ENCODE assay signal across 8 cellular contexts in genomic region chr7:32890553-32891045, GRCh38. TPM values are rescaled to one million over a fixed set of nuclear protein-coding genes. Genes with fewer than 3 reads are reported as not detected.
DNase-seq lines count a peak whose midpoint lies in the region; ATAC-seq and TF ChIP-seq lines count a peak whose summit lies in the region.

No MANE protein-coding gene starts in this region.

- H3K9me3 Mint-ChIP-seq in Caco-2 (ENCODE audit: unreplicated experiment): no peaks in the 10 kb centered on the region
- no peaks in the 10 kb centered on the region for H3K9me3 Mint-ChIP-seq in activated T-cell treated with anti-CD3 and anti-CD28 coated beads, Interleukin-2, amount 50 U/mL, for 72 hours

- TF ChIP-seq CTCF in Caco-2 (IDR thresholded peaks at IDR 0.05; ENCODE audit: insufficient read depth in 1 of 2, low read depth in 1 of 2, low read length in 1 of 2, severe bottlenecking in 1 of 2, unreplicated experiment in 1 of 2) (no peak), fibroblast of villous mesenchyme (IDR thresholded peaks at IDR 0.05; ENCODE audit: insufficient read depth, low read depth, low read length) (no peak)

- H3K9me3 ChIP-seq in Caco-2: no peaks in the 10 kb centered on the region

- H3K27ac Mint-ChIP-seq in Caco-2 (ENCODE audit: unreplicated experiment): peak overlapping the region; percentile 95
- peak overlapping the region; percentile 99 for H3K27ac Mint-ChIP-seq in activated T-cell treated with anti-CD3 and anti-CD28 coated beads, Interleukin-2, amount 50 U/mL, for 72 hours

- CTCF ChIA-PET in Caco-2 (lab: Charles Lee): interaction anchor here (0.5 to 1.6 kb wide), 2 partner anchors 44 to 57 kb away, joined by 5 to 13 read pairs; no protein-coding TSS in a partner anchor

- peak overlapping the region; percentile 99 for H3K4me3 Mint-ChIP-seq in Caco-2 (ENCODE audit: unreplicated experiment)
- peak overlapping the region; percentile 92 to 95 for H3K4me3 Mint-ChIP-seq in activated T-cell treated with anti-CD3 and anti-CD28 coated beads, Interleukin-2, amount 50 U/mL, for 72 hours

- H3K27me3 ChIP-seq in Caco-2 (replicated peaks; ENCODE audit: control insufficient read depth, insufficient read depth, low read length): no peaks in the 10 kb centered on the region

- BruUV-seq in Caco-2 (replicated peaks; lab: Mats Ljungman, UMichigan): TSS peak; percentile 57

- H3K4me1 ChIP-seq in Caco-2: peaks cover 43% of the 10 kb centered on the region

- H3K27me3 Mint-ChIP-seq in Caco-2 (ENCODE audit: insufficient read depth, unreplicated experiment): no peaks in the 10 kb centered on the region
- no peaks in the 10 kb centered on the region for H3K27me3 Mint-ChIP-seq in activated T-cell treated with anti-CD3 and anti-CD28 coated beads, Interleukin-2, amount 50 U/mL, for 72 hours (ENCODE audit: low read depth)

- H3K4me3 ChIP-seq in Caco-2 (ENCODE audit: low read depth, low read length): peak overlapping the region; percentile 86
- H3K4me3 ChIP-seq in fibroblast of villous mesenchyme (ENCODE audit: low read depth, low read length): peak overlapping the region; percentile 74

- peak; percentile 44 for ATAC-seq in GM18907 (IDR thresholded peaks at IDR 0.05; ENCODE audit: unreplicated experiment)
- peak; percentile 36 for ATAC-seq in HG03139 (IDR thresholded peaks at IDR 0.05; ENCODE audit: unreplicated experiment)
- ATAC-seq in activated T-cell treated with anti-CD3 and anti-CD28 coated beads, Interleukin-2, amount 50 U/mL, for 72 hours (replicated peaks in 1 of 2): no peak

- peaks cover 30% of the 10 kb centered on the region for H3K36me3 Mint-ChIP-seq in Caco-2 (ENCODE audit: insufficient read depth, unreplicated experiment)
- peaks cover 6% of the 10 kb centered on the region in 2 donors for H3K36me3 Mint-ChIP-seq in activated T-cell treated with anti-CD3 and anti-CD28 coated beads, Interleukin-2, amount 50 U/mL, for 72 hours (ENCODE audit: insufficient read depth in 2 of 2)

- POLR2A ChIA-PET in Caco-2 (lab: Charles Lee): no interaction called here

- DNase-seq in Caco-2: peak; percentile 38 to 44
- DNase-seq in NCI-H526 (lab: John Stamatoyannopoulos, UW): peak; percentile 39 to 52
- peak; percentile 31 to 36 for DNase-seq in activated T-cell treated with anti-CD3 and anti-CD28 coated beads, Interleukin-2, amount 50 U/mL, for 72 hours
- peak; percentile 91 for DNase-seq in fibroblast of villous mesenchyme (ENCODE audit: low read depth)
- peak; percentile 85 for DNase-seq in pons (ENCODE audit: low spot score)
- DNase-seq in middle frontal gyrus (ENCODE audit: extremely low spot score, low spot score): no peak

- peaks cover 26% of the 10 kb centered on the region for H3K4me1 Mint-ChIP-seq in Caco-2 (ENCODE audit: low read depth, unreplicated experiment)
- peaks cover 67% of the 10 kb centered on the region for H3K4me1 Mint-ChIP-seq in activated T-cell treated with anti-CD3 and anti-CD28 coated beads, Interleukin-2, amount 50 U/mL, for 72 hours (ENCODE audit: low read depth)

- H3K36me3 ChIP-seq in Caco-2 (ENCODE audit: control insufficient read depth, insufficient read depth, low read length): no peaks in the 10 kb centered on the region

- intact Hi-C loops in Caco-2 (cut with micrococcal nuclease; ENCODE audit: unreplicated experiment): loop anchor here (1.0 kb wide), 3 partner anchors 9 to 67 kb away; partner anchors contain the start of gene FKBP9

RNA-seq across cellular contexts. Expression of gene KBTBD2, which starts 1.0 kb away (rescaled TPM):
- 30.2 and 30.8 TPM in 2 replicates for total RNA-seq in Caco-2 (2022)
- total RNA-seq in activated T-cell treated with anti-CD3 and anti-CD28 coated beads, Interleukin-2, amount 50 U/mL, for 72 hours: 10 to 100 TPM; 30.1 to 35.9 TPM
- 39.6 and 54.8 TPM in 2 replicates for total RNA-seq in fibroblast of villous mesenchyme

Comparison
In these comparisons a context has a peak if more than half of its experiments do, and no peak if none do; other contexts are left out.
1. ATAC-seq: peak in GM18907 (single experiment) and HG03139 (single experiment); none in activated T-cell treated with anti-CD3 and anti-CD28 coated beads, Interleukin-2, amount 50 U/mL, for 72 hours (0 of 2).